In the genomic region with DNA sequence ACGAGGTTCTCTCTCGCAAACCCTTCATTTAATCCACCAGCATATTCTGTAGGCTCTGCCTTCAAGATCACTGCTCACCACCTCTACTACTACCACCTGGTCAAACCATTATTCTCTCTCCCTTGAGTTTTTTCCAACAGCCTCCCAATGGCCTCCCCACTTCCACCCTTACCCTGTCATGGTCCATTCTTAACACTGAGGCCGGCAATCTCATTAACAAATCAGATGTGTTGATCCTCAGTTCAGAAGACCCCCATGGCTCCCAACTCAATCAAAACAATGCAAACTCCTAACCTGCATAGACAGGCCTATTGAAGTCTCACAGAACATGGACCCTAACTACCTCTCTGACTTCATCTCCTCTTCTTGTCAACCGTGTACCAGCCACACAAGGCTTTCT, we compare ENCODE assay signal across 18 cellular contexts. TPM values are rescaled to one million over a fixed set of nuclear protein-coding genes. Genes with fewer than 3 reads are reported as not detected.
DNase-seq lines count a peak whose midpoint lies in the region; TF ChIP-seq lines count a peak whose summit lies in the region.
"Had no signal": no experiment of that assay in that cellular context is flagged by ENCODE, and none has a peak within 500 bp of the region (broad histone marks: within the 10 kb centered on the region; RNA-seq: fewer than 3 reads in every experiment).

No MANE protein-coding gene starts in this region.

- H3K4me3 Mint-ChIP-seq in CD14-positive monocyte = no peak overlapping the region
- H3K4me3 Mint-ChIP-seq in activated CD4-positive, alpha-beta memory T cell treated with anti-CD3 and anti-CD28 coated beads, Interleukin-2, amount 10 ng/mL, durations not matched to agents 7 days and 5 days = peak overlapping the region; percentile 47

- H3K9me3 Mint-ChIP-seq in CD14-positive monocyte = no peaks in the 10 kb centered on the region
- H3K9me3 Mint-ChIP-seq in activated CD4-positive, alpha-beta memory T cell treated with anti-CD3 and anti-CD28 coated beads, Interleukin-2, amount 10 ng/mL, durations not matched to agents 7 days and 5 days = no peaks in the 10 kb centered on the region

- H3K27ac Mint-ChIP-seq in CD14-positive monocyte = peak overlapping the region in 5 of 7 donors; percentile 1 to 72 (median 55)
- H3K27ac Mint-ChIP-seq in activated CD4-positive, alpha-beta memory T cell treated with anti-CD3 and anti-CD28 coated beads, Interleukin-2, amount 10 ng/mL, durations not matched to agents 7 days and 5 days = peak overlapping the region; percentile 17

- intact Hi-C loops in CD14-positive monocyte (cut with micrococcal nuclease) = loop anchor here (5.0 kb wide), 2 partner anchors 37 to 77 kb away; a partner anchor contains a TSS

- 0 out of 2 replicates have a peak, but pooled peaks cover 3% of the 10 kb centered on the region for H3F3A ChIP-seq in DOHH2 (ENCODE audit: control insufficient read depth, insufficient read depth)

- H3K9me3 ChIP-seq in DOHH2 (ENCODE audit: control insufficient read depth, insufficient read depth, low read length) (no peaks in the 10 kb centered on the region), iPS-15b (ENCODE audit: control insufficient read depth, insufficient read depth, low read length) (no peaks in the 10 kb centered on the region)
- H3K9me3 ChIP-seq: lower lobe of right lung had no signal

- H4K20me1 ChIP-seq in DOHH2 (ENCODE audit: control insufficient read depth, insufficient read depth, low read depth, low read length) = peaks cover 9% of the 10 kb centered on the region; the same call in 1 of the 2 replicates

- peaks cover 0 to 1% (median 0%) of the 10 kb centered on the region in 3 donors for H3K27me3 Mint-ChIP-seq in CD14-positive monocyte (ENCODE audit: low read depth in 3 of 3)
- H3K27me3 Mint-ChIP-seq in activated CD4-positive, alpha-beta memory T cell treated with anti-CD3 and anti-CD28 coated beads, Interleukin-2, amount 10 ng/mL, durations not matched to agents 7 days and 5 days = no peaks in the 10 kb centered on the region

- no peaks in the 10 kb centered on the region for H3K9me2 ChIP-seq in DOHH2 (replicated peaks; ENCODE audit: control insufficient read depth, low read length)

- peaks cover 26% of the 10 kb centered on the region for H3K4me1 Mint-ChIP-seq in CD14-positive monocyte
- peaks cover 66% of the 10 kb centered on the region for H3K4me1 Mint-ChIP-seq in activated CD4-positive, alpha-beta memory T cell treated with anti-CD3 and anti-CD28 coated beads, Interleukin-2, amount 10 ng/mL, durations not matched to agents 7 days and 5 days

- H3K9ac ChIP-seq in iPS-15b (ENCODE audit: low read depth, low read length) = peak overlapping the region; percentile 14
- H3K9ac ChIP-seq: parathyroid adenoma had no signal

- TF ChIP-seq CTCF in CD14-positive monocyte (IDR thresholded peaks at IDR 0.05) = no peak
- no peak for TF ChIP-seq CTCF in DOHH2 (IDR thresholded peaks at IDR 0.05; ENCODE audit: low read depth, low read length, poor library complexity, severe bottlenecking)

- H3K4me3 ChIP-seq in DOHH2 (ENCODE audit: low read length) (no peak overlapping the region), iPS-15b (ENCODE audit: low read depth, low read length) (no peak overlapping the region)
- H3K4me3 ChIP-seq: hepatocyte, lower lobe of right lung had no signal

- H3K4me2 ChIP-seq in DOHH2 (ENCODE audit: low read length) = peak overlapping the region; percentile 72

- POLR2A ChIA-PET in activated CD4-positive, alpha-beta memory T cell treated with anti-CD3 and anti-CD28 coated beads, Interleukin-2, amount 10 ng/mL, durations not matched to agents 7 days and 5 days (lab: Charles Lee) = no interaction called here

- peaks cover 94% of the 10 kb centered on the region for H3K79me2 ChIP-seq in DOHH2 (ENCODE audit: control insufficient read depth, low read length)

- no peak for DNase-seq in CD14-positive monocyte (ENCODE audit: low spot score)
- DNase-seq in activated CD4-positive, alpha-beta memory T cell treated with anti-CD3 and anti-CD28 coated beads, Interleukin-2, amount 10 ng/mL, durations not matched to agents 7 days and 5 days = no peak
- no peak for DNase-seq in HCEC 1CT
- no peak for DNase-seq in NCI-H2171 (lab: John Stamatoyannopoulos, UW)
- DNase-seq in SHP77 treated with DMSO at 0.1 percent for 48 hours (lab: John Stamatoyannopoulos, UW) = no peak
- DNase-seq: activated gamma-delta T cell, DMS 273 treated with DMSO at 0.1 percent for 48 hours, foreskin fibroblast, islet precursor cell, lower lobe of right lung, MM.1S, NCI-H187, NCI-H446 treated with DMSO at 0.1 percent for 48 hours had no signal

- H3K4me1 ChIP-seq in DOHH2 (ENCODE audit: control insufficient read depth, low read length) (peaks cover 31% of the 10 kb centered on the region), iPS-15b (ENCODE audit: control insufficient read depth, insufficient read depth, low read length) (no peaks in the 10 kb centered on the region)

- CTCF ChIA-PET in activated CD4-positive, alpha-beta memory T cell treated with anti-CD3 and anti-CD28 coated beads, Interleukin-2, amount 10 ng/mL, durations not matched to agents 7 days and 5 days (lab: Charles Lee) = no interaction called here

- H3K27me3 ChIP-seq in DOHH2 (ENCODE audit: control insufficient read depth, low read length) (no peaks in the 10 kb centered on the region), iPS-15b (ENCODE audit: control insufficient read depth, insufficient read depth, low read length) (no peaks in the 10 kb centered on the region)
- H3K27me3 ChIP-seq: hepatocyte had no signal

- H3K36me3 ChIP-seq in DOHH2 (ENCODE audit: control insufficient read depth, low read length) (peaks cover 89% of the 10 kb centered on the region), iPS-15b (ENCODE audit: control insufficient read depth, insufficient read depth, low read length) (peaks cover 17% of the 10 kb centered on the region)
- H3K36me3 ChIP-seq: lower lobe of right lung had no signal

- H3K27ac ChIP-seq in DOHH2 (ENCODE audit: low read depth, low read length) = no peak overlapping the region
- H3K27ac ChIP-seq: hepatocyte, lower lobe of right lung, parathyroid adenoma had no signal

- peaks cover 37 to 45% of the 10 kb centered on the region in 2 donors for H3K36me3 Mint-ChIP-seq in CD14-positive monocyte
- H3K36me3 Mint-ChIP-seq in activated CD4-positive, alpha-beta memory T cell treated with anti-CD3 and anti-CD28 coated beads, Interleukin-2, amount 10 ng/mL, durations not matched to agents 7 days and 5 days (ENCODE audit: low read depth) = peaks cover 70% of the 10 kb centered on the region

RNA-seq across cellular contexts. Expression of a gene that starts 2.2 kb away (rescaled TPM):
- 1 to 10 TPM; 1.4 to 1.5 TPM for polyA plus RNA-seq in CD14-positive monocyte
- 10 to 100 TPM; 91.9 to 95.4 TPM for total RNA-seq in activated CD4-positive, alpha-beta memory T cell treated with anti-CD3 and anti-CD28 coated beads, Interleukin-2, amount 10 ng/mL, durations not matched to agents 7 days and 5 days

RNA-seq across cellular contexts. Expression of a gene that starts 2.6 kb away (rescaled TPM):
- polyA plus RNA-seq in CD14-positive monocyte = 10 to 100 TPM; 10.7 to 15.7 TPM
- 10 to 100 TPM; 61.5 to 64.9 TPM for total RNA-seq in activated CD4-positive, alpha-beta memory T cell treated with anti-CD3 and anti-CD28 coated beads, Interleukin-2, amount 10 ng/mL, durations not matched to agents 7 days and 5 days

RNA-seq across cellular contexts. Expression of a gene that starts 22.3 kb away (rescaled TPM):
- 1 to 10 TPM; 1.9 to 6.1 TPM for polyA plus RNA-seq in CD14-positive monocyte
- 10 to 100 TPM; 13.2 TPM for total RNA-seq in activated CD4-positive, alpha-beta memory T cell treated with anti-CD3 and anti-CD28 coated beads, Interleukin-2, amount 10 ng/mL, durations not matched to agents 7 days and 5 days
- total RNA-seq: endothelial cell of umbilical vein had no signal
- polyA plus RNA-seq: endothelial cell of umbilical vein, hepatocyte had no signal

RNA-seq across cellular contexts. Expression of a gene that starts 31.0 kb away (rescaled TPM):
- 10 to 100 TPM; 34.5 to 41.3 TPM for polyA plus RNA-seq in CD14-positive monocyte
- total RNA-seq in activated CD4-positive, alpha-beta memory T cell treated with anti-CD3 and anti-CD28 coated beads, Interleukin-2, amount 10 ng/mL, durations not matched to agents 7 days and 5 days = 1 to 10 TPM; 3.7 to 4.3 TPM
